ENCODE assay signal across 35 cellular contexts in the genomic region with DNA sequence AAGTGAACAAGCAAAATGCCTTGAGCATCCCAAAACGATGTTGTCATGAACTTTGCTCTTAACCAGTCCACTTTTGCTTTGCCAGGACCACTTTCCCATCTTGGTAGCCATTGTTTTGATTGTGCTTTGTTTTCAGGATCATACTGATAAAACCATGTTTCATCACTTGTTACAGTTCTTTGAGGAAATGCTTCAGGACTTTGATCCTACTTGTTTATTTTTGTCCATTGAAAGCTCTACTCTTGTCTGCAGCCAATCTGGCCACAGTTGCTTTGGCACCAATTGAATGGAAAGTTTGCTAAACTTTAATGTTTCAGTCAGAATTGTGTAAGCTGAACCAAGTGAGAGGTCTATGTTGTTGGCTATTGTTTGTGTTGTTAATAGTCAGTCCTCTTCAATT. TPM values are rescaled to one million over a fixed set of nuclear protein-coding genes. Genes with fewer than 3 reads are reported as not detected.
"Had no signal": no experiment of that assay in that cellular context is flagged by ENCODE, and none has a peak within 500 bp of the region (broad histone marks: within the 10 kb centered on the region; RNA-seq: fewer than 3 reads in every experiment).

No MANE protein-coding gene starts in this region.

- DNase-seq: activated B cell treated with CpG ODN at 0.5 μM for 24 hours; activated CD4-positive, alpha-beta memory T cell treated with anti-CD3 and anti-CD28 coated beads for 36 hours; activated CD4-positive, alpha-beta T cell treated with anti-CD3 and anti-CD28 coated beads for 4 hours; activated CD4-positive, alpha-beta T cell treated with anti-CD3 and anti-CD28 coated beads, Interleukin-2, amount 10 ng/mL, durations not matched to agents 24 days and 14 days; activated CD4-positive, alpha-beta T cell treated with anti-CD3 and anti-CD28 coated beads, Interleukin-2, amount 50 U/mL, for 1 hour; activated CD4-positive, alpha-beta T cell treated with anti-CD3 and anti-CD28 coated beads, Interleukin-2, amount 50 U/mL, for 4 hours; activated CD4-positive, CD25-positive, alpha-beta regulatory T cell treated with anti-CD3 and anti-CD28 coated beads, Interleukin-2, amount 50 U/mL, for 72 hours; activated CD8-positive, alpha-beta memory T cell treated with anti-CD3 and anti-CD28 coated beads, Interleukin-2, amount 50 U/mL, for 4 hours; activated CD8-positive, alpha-beta T cell treated with anti-CD3 and anti-CD28 coated beads for 36 hours; activated effector memory CD4-positive, alpha-beta T cell treated with anti-CD3 and anti-CD28 coated beads, Interleukin-2, amount 50 U/mL, for 16 hours; activated gamma-delta T cell treated with Interleukin-2 at 50 U/mL for 16 hours; activated naive CD4-positive, alpha-beta T cell; activated naive CD4-positive, alpha-beta T cell treated with anti-CD3 and anti-CD28 coated beads for 36 hours; activated naive CD4-positive, alpha-beta T cell treated with anti-CD3 and anti-CD28 coated beads, Interleukin-2, amount 50 U/mL, for 16 hours; activated naive CD8-positive, alpha-beta T cell treated with anti-CD3 and anti-CD28 coated beads for 36 hours; activated T-cell treated with anti-CD3 and anti-CD28 coated beads for 4 hours; activated T-cell treated with anti-CD3 and anti-CD28 coated beads, Interleukin-2, amount 50 U/mL, for 1 hour; activated T-cell treated with anti-CD3 and anti-CD28 coated beads, Interleukin-2, amount 50 U/mL, for 4 hours; activated T-cell treated with anti-CD3 and anti-CD28 coated beads, Interleukin-2, amount 50 U/mL, for 72 hours; adrenal gland; amniotic stem cell; central memory CD4-positive, alpha-beta T cell; T-helper 1 cell; T-helper 2 cell; T-helper 9 cell had no signal

- H3K27me3 ChIP-seq: adrenal gland, ascending aorta had no signal

- H3K9me3 Mint-ChIP-seq: activated naive CD4-positive, alpha-beta T cell treated with anti-CD3 and anti-CD28 coated beads, Interleukin-2, amount 50 U/mL, for 72 hours; activated T-helper 17 cell treated with anti-CD3 and anti-CD28 coated beads, Interleukin-2, amount 50 U/mL, for 72 hours; T-helper 2 cell treated with Interferon-gamma antibody and Interleukin-4, amounts not matched to agents 5 μg/mL and 100 μg/mL, for 36 hours had no signal

- H3K27ac Mint-ChIP-seq: activated B cell treated with CpG ODN at 0.5 μM for 24 hours; activated CD4-positive, alpha-beta memory T cell treated with anti-CD3 and anti-CD28 coated beads for 36 hours; activated CD4-positive, alpha-beta T cell treated with anti-CD3 and anti-CD28 coated beads, Interleukin-2, amount 10 ng/mL, durations not matched to agents 24 days and 14 days; activated CD8-positive, alpha-beta T cell treated with anti-CD3 and anti-CD28 coated beads for 36 hours; activated naive CD4-positive, alpha-beta T cell treated with anti-CD3 and anti-CD28 coated beads for 36 hours; activated naive CD4-positive, alpha-beta T cell treated with anti-CD3 and anti-CD28 coated beads, Interleukin-2, amount 50 U/mL, for 72 hours; activated naive CD8-positive, alpha-beta T cell treated with anti-CD3 and anti-CD28 coated beads for 36 hours; activated T-cell treated with anti-CD3 and anti-CD28 coated beads, Interleukin-2, amount 50 U/mL, for 72 hours; activated T-helper 1 cell treated with anti-CD3 and anti-CD28 coated beads, Interleukin-12 subunit alpha, Interleukin-12 subunit beta, Interleukin-2, Interleukin-4 antibody, amounts not matched to agents 30 ng/mL and 10 ng/mL and 1 ng/mL, durations not matched to agents 14 hours and 24 hours and 36 hours; activated T-helper 17 cell treated with anti-CD3 and anti-CD28 coated beads, Interleukin-2, amount 50 U/mL, for 72 hours; brain; T-helper 1 cell treated with Interleukin-12 subunit alpha and Interleukin-12 subunit beta and Interleukin-4 antibody, amounts not matched to agents 30 μg/mL and 1 μg/mL, for 36 hours; T-helper 2 cell treated with Interferon-gamma antibody and Interleukin-4, amounts not matched to agents 5 μg/mL and 100 μg/mL, for 36 hours had no signal

- ATAC-seq: activated CD8-positive, alpha-beta T cell treated with anti-CD3 and anti-CD28 coated beads for 36 hours; activated naive CD4-positive, alpha-beta T cell treated with anti-CD3 and anti-CD28 coated beads, Interleukin-2, amount 50 U/mL, for 72 hours; activated T-cell treated with anti-CD3 and anti-CD28 coated beads, Interleukin-2, amount 50 U/mL, for 4 hours; activated T-cell treated with anti-CD3 and anti-CD28 coated beads, Interleukin-2, amount 50 U/mL, for 72 hours; activated T-helper 17 cell treated with anti-CD3 and anti-CD28 coated beads, Interleukin-2, amount 50 U/mL, for 72 hours had no signal

- H3K36me3 Mint-ChIP-seq: activated CD4-positive, alpha-beta memory T cell treated with anti-CD3 and anti-CD28 coated beads for 36 hours; activated naive CD4-positive, alpha-beta T cell treated with anti-CD3 and anti-CD28 coated beads, Interleukin-2, amount 50 U/mL, for 72 hours; activated naive CD8-positive, alpha-beta T cell treated with anti-CD3 and anti-CD28 coated beads for 36 hours had no signal

- H3K27me3 Mint-ChIP-seq: activated B cell treated with CpG ODN at 0.5 μM for 24 hours; activated CD4-positive, alpha-beta memory T cell treated with anti-CD3 and anti-CD28 coated beads for 36 hours; activated CD4-positive, alpha-beta T cell treated with anti-CD3 and anti-CD28 coated beads, Interleukin-2, amount 10 ng/mL, durations not matched to agents 24 days and 14 days; activated T-helper 17 cell treated with anti-CD3 and anti-CD28 coated beads, Interleukin-2, amount 50 U/mL, for 72 hours; brain had no signal

- H3K9me3 ChIP-seq: adrenal gland, ascending aorta had no signal

- H3K4me3 Mint-ChIP-seq: activated B cell treated with CpG ODN at 0.5 μM for 24 hours; activated CD4-positive, alpha-beta memory T cell treated with anti-CD3 and anti-CD28 coated beads for 36 hours; activated CD4-positive, alpha-beta T cell treated with anti-CD3 and anti-CD28 coated beads, Interleukin-2, amount 10 ng/mL, durations not matched to agents 24 days and 14 days; activated CD8-positive, alpha-beta T cell treated with anti-CD3 and anti-CD28 coated beads for 36 hours; activated naive CD4-positive, alpha-beta T cell treated with anti-CD3 and anti-CD28 coated beads for 36 hours; activated naive CD8-positive, alpha-beta T cell treated with anti-CD3 and anti-CD28 coated beads for 36 hours; activated T-cell treated with anti-CD3 and anti-CD28 coated beads, Interleukin-2, amount 50 U/mL, for 4 hours; activated T-cell treated with anti-CD3 and anti-CD28 coated beads, Interleukin-2, amount 50 U/mL, for 72 hours; activated T-helper 1 cell treated with anti-CD3 and anti-CD28 coated beads, Interleukin-12 subunit alpha, Interleukin-12 subunit beta, Interleukin-2, Interleukin-4 antibody, amounts not matched to agents 30 ng/mL and 10 ng/mL and 1 ng/mL, durations not matched to agents 14 hours and 24 hours and 36 hours; activated T-helper 17 cell treated with anti-CD3 and anti-CD28 coated beads, Interleukin-2, amount 50 U/mL, for 72 hours; brain; T-helper 1 cell treated with Interleukin-12 subunit alpha and Interleukin-12 subunit beta and Interleukin-4 antibody, amounts not matched to agents 30 μg/mL and 1 μg/mL, for 36 hours; T-helper 2 cell treated with Interferon-gamma antibody and Interleukin-4, amounts not matched to agents 5 μg/mL and 100 μg/mL, for 36 hours had no signal

- H3K27ac ChIP-seq: adrenal gland, ascending aorta, VCaP had no signal

- H3K4me3 ChIP-seq: adrenal gland, ascending aorta had no signal

- FAIRE-seq: TTC549 had no signal

- H3K4me1 Mint-ChIP-seq: activated B cell treated with CpG ODN at 0.5 μM for 24 hours; activated CD4-positive, alpha-beta T cell treated with anti-CD3 and anti-CD28 coated beads, Interleukin-2, amount 10 ng/mL, durations not matched to agents 24 days and 14 days; activated naive CD8-positive, alpha-beta T cell treated with anti-CD3 and anti-CD28 coated beads for 36 hours; activated T-helper 17 cell treated with anti-CD3 and anti-CD28 coated beads, Interleukin-2, amount 50 U/mL, for 72 hours had no signal

- H3K4me1 ChIP-seq: adrenal gland, ascending aorta had no signal

- H3K36me3 ChIP-seq: adrenal gland, ascending aorta had no signal

RNA-seq across cellular contexts. Expression of a gene that starts 12.8 kb away (rescaled TPM):
- total RNA-seq: activated B cell treated with CpG ODN at 0.5 μM for 24 hours; activated CD4-positive, alpha-beta memory T cell treated with anti-CD3 and anti-CD28 coated beads for 36 hours; activated CD4-positive, alpha-beta T cell treated with anti-CD3 and anti-CD28 coated beads, Interleukin-2, amount 10 ng/mL, durations not matched to agents 24 days and 14 days; activated CD8-positive, alpha-beta memory T cell treated with anti-CD3 and anti-CD28 coated beads for 36 hours; activated CD8-positive, alpha-beta T cell treated with anti-CD3 and anti-CD28 coated beads for 36 hours; activated naive CD4-positive, alpha-beta T cell treated with anti-CD3 and anti-CD28 coated beads for 36 hours; activated naive CD4-positive, alpha-beta T cell treated with anti-CD3 and anti-CD28 coated beads, Interleukin-2, amount 50 U/mL, for 72 hours; activated naive CD8-positive, alpha-beta T cell treated with anti-CD3 and anti-CD28 coated beads for 36 hours; activated T-cell treated with anti-CD3 and anti-CD28 coated beads, Interleukin-2, amount 50 U/mL, for 4 hours; activated T-cell treated with anti-CD3 and anti-CD28 coated beads, Interleukin-2, amount 50 U/mL, for 72 hours; activated T-helper 1 cell treated with anti-CD3 and anti-CD28 coated beads, Interleukin-12 subunit alpha, Interleukin-12 subunit beta, Interleukin-2, Interleukin-4 antibody, amounts not matched to agents 30 ng/mL and 10 ng/mL and 1 ng/mL, durations not matched to agents 14 hours and 24 hours and 36 hours; activated T-helper 17 cell treated with anti-CD3 and anti-CD28 coated beads, Interleukin-2, amount 50 U/mL, for 72 hours had no signal
